2 cellular contexts compared by ENCODE assay signal in genomic region chr5:110896901-110897300, GRCh38.
TF ChIP-seq lines count a peak whose summit lies in the region.

No MANE protein-coding gene starts in this region.

TF ChIP-seq in GM23338, 12 proteins besides CTCF, POLR2A, EP300 and RAD21 (continued from another document):
- no peak for TF ChIP-seq ZNF462 (CRISPR knock-in tag; IDR thresholded peaks at IDR 0.05)
- TF ChIP-seq NANOG (IDR thresholded peaks at IDR 0.05; ENCODE audit: borderline replicate concordance): no peak
- no peak for TF ChIP-seq ZNF114 (CRISPR knock-in tag; IDR thresholded peaks at IDR 0.05)
- no peak for TF ChIP-seq EZH2 (IDR thresholded peaks at IDR 0.05; ENCODE audit: low read depth, unreplicated experiment)

TF ChIP-seq in SK-N-SH treated with all-trans-retinoic acid at 6 μM for 48 hours, 23 proteins besides CTCF, POLR2A, EP300 and RAD21 (continued from another document):
- TF ChIP-seq CREB5 (CRISPR knock-in tag; IDR thresholded peaks at IDR 0.05; ENCODE audit: low read depth): no peak
- TF ChIP-seq CSDC2 (CRISPR knock-in tag; IDR thresholded peaks at IDR 0.05): no peak
- no peak for TF ChIP-seq ZC3H10 (CRISPR knock-in tag; IDR thresholded peaks at IDR 0.05)
- TF ChIP-seq ARNTL (CRISPR knock-in tag; IDR thresholded peaks at IDR 0.05; ENCODE audit: borderline replicate concordance, low read depth): no peak
- TF ChIP-seq BACH2 (CRISPR knock-in tag; IDR thresholded peaks at IDR 0.05; ENCODE audit: borderline replicate concordance): no peak
